Comparison of ENCODE assay signal across 14 cellular contexts in the genomic region with DNA sequence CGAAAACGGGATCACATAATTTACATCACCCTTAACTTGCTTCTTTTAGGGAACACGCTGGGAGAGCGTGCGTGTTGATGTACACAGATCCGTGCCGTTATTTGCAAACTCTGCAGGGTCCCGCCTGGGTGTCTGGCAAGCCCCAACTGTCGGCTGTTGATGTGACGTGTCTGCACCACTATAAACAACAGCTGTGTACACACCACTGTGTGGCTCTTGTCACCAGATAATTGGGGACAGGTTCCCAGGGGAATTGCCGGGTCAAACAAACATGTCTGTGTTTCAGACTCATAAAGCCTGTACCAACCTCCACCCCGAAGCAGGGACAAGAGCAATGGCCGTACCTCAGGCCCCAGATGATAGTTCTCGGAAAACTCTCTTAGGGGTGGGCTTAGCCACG.
DNase-seq lines count a peak whose midpoint lies in the region; ATAC-seq and TF ChIP-seq lines count a peak whose summit lies in the region.
"Had no signal": no experiment of that assay in that cellular context is flagged by ENCODE, and none has a peak within 500 bp of the region (broad histone marks: within the 10 kb centered on the region; RNA-seq: fewer than 3 reads in every experiment).

No MANE protein-coding gene starts in this region.

- TF ChIP-seq CTCF in HEK293 (tag by site-specific recombination; IDR thresholded peaks at IDR 0.05) (no peak), gastrocnemius medialis (IDR thresholded peaks at IDR 0.05 in 4 of 5, conservative IDR thresholded peaks at IDR 0.05 in 1 of 5) (no peak)

- POLR2A ChIA-PET in HEK293 (lab: Yijun Ruan, JAX): no interaction called here

- H3K36me3 ChIP-seq in HEK293 (ENCODE audit: control insufficient read depth in 2 of 2, insufficient read depth in 1 of 2, low read length in 2 of 2) (no peaks in the 10 kb centered on the region), gastrocnemius medialis (peaks cover 0 to 46% of the 10 kb centered on the region in 2 donors)
- H3K36me3 ChIP-seq: lower lobe of right lung, ovary had no signal

- intact Hi-C loops in gastrocnemius medialis (cut with DNase I; ENCODE audit: low total_unique reads): no loop called here

- H3K9me3 ChIP-seq in HEK293 (ENCODE audit: control insufficient read depth, insufficient read depth, low read depth, low read length): no peaks in the 10 kb centered on the region
- no peaks in the 10 kb centered on the region for H3K9me3 ChIP-seq in gastrocnemius medialis
- H3K9me3 ChIP-seq: lower lobe of right lung, ovary had no signal

- no peaks in the 10 kb centered on the region for H3K27me3 ChIP-seq in gastrocnemius medialis
- H3K27me3 ChIP-seq: ovary had no signal

- CTCF ChIA-PET in HEK293 (lab: Yijun Ruan, JAX): no interaction called here

- in situ Hi-C loops in gastrocnemius medialis (cut with MboI; ENCODE audit: low sequenced_read_pairs in 4 of 4): no loop called here

- TF ChIP-seq POLR2A in gastrocnemius medialis (IDR thresholded peaks at IDR 0.05): no peak

- H3K27ac ChIP-seq in HEK293 (ENCODE audit: extremely low read depth, low read depth, low read length) (no peak overlapping the region), gastrocnemius medialis (peak overlapping the region; percentile 10 to 82 (median 56))
- H3K27ac ChIP-seq: lower lobe of right lung, ovary had no signal

- H3K4me1 ChIP-seq in HEK293 (ENCODE audit: control insufficient read depth, insufficient read depth, low read length): 0 out of 2 replicates have a peak, but pooled peaks cover 2% of the 10 kb centered on the region
- H3K4me1 ChIP-seq in gastrocnemius medialis: peaks cover 0 to 6% of the 10 kb centered on the region in 2 donors
- H3K4me1 ChIP-seq: lower lobe of right lung had no signal

- DNase-seq in NCI-H2081 treated with DMSO at 0.1 percent for 48 hours (lab: John Stamatoyannopoulos, UW): peak; percentile 99
- DNase-seq in SHP77 treated with DMSO at 0.1 percent for 48 hours (lab: John Stamatoyannopoulos, UW): peak; percentile 83
- no peak for DNase-seq in gastrocnemius medialis
- DNase-seq in iPS-NIHi7 (ENCODE audit: extremely low spot score): no peak
- DNase-seq in activated naive CD4-positive, alpha-beta T cell (lab: John Stamatoyannopoulos, UW): no peak
- no peak for DNase-seq in T-helper 2 cell
- DNase-seq: activated CD4-positive, CD25-positive, alpha-beta regulatory T cell treated with anti-CD3 and anti-CD28 coated beads, Interleukin-2, amount 50 U/mL, for 72 hours; activated T-cell treated with anti-CD3 and anti-CD28 coated beads, Interleukin-2, amount 50 U/mL, for 24 hours; CD8-positive, alpha-beta memory T cell; hippocampal formation; lower lobe of right lung; ovary; stimulated activated naive CD8-positive, alpha-beta T cell treated with anti-CD3 and anti-CD28 coated beads, Interleukin-15, amount 100 ng/mL, for 72 hours had no signal

- peak in 1 of 2 donors; percentile 43 for ATAC-seq in gastrocnemius medialis
- ATAC-seq: lower lobe of right lung; stimulated activated naive CD8-positive, alpha-beta T cell treated with anti-CD3 and anti-CD28 coated beads, Interleukin-15, amount 100 ng/mL, for 72 hours had no signal

- H3K4me3 ChIP-seq in HEK293 (ENCODE audit: low read depth, low read length): no peak overlapping the region
- H3K4me3 ChIP-seq in gastrocnemius medialis: no peak overlapping the region
- H3K4me3 ChIP-seq: lower lobe of right lung, ovary had no signal

TF ChIP-seq in HEK293, 187 proteins besides CTCF, POLR2A, EP300 and RAD21 (continues in another document):
- TF ChIP-seq KLF7 (tag by site-specific recombination; IDR thresholded peaks at IDR 0.05; ENCODE audit: borderline replicate concordance) (peak; percentile 67; the same call in 1 of the 2 replicates), KLF17 (tag by site-specific recombination; IDR thresholded peaks at IDR 0.05) (peak; percentile 77; the same call in 1 of the 2 replicates), ZSCAN23 (tag by site-specific recombination; IDR thresholded peaks at IDR 0.05) (no peak), ZNF837 (tag by site-specific recombination; IDR thresholded peaks at IDR 0.05) (no peak), ZNF341 (tag by site-specific recombination; IDR thresholded peaks at IDR 0.05; ENCODE audit: low read depth) (peak; percentile 88), ZBTB48 (tag by site-specific recombination; IDR thresholded peaks at IDR 0.05) (peak; percentile 84), ZNF10 (tag by site-specific recombination; IDR thresholded peaks at IDR 0.05) (no peak), KLF1 (tag by site-specific recombination; IDR thresholded peaks at IDR 0.05) (peak; percentile 45), ZNF146 (tag by site-specific recombination; IDR thresholded peaks at IDR 0.05) (peak; percentile 52; the same call in 1 of the 2 replicates), SP7 (tag by site-specific recombination; IDR thresholded peaks at IDR 0.05) (peak; percentile 61), ZNF324 (tag by site-specific recombination; IDR thresholded peaks at IDR 0.05) (peak; percentile 59; the same call in 1 of the 2 replicates), YY1 (tag by site-specific recombination; IDR thresholded peaks at IDR 0.05) (peak; percentile 71), ZNF423 (tag by site-specific recombination; IDR thresholded peaks at IDR 0.05) (peak; percentile 80), ZNF561 (tag by site-specific recombination; IDR thresholded peaks at IDR 0.05; ENCODE audit: borderline replicate concordance) (peak; percentile 74)
- TF ChIP-seq, protein P1, sequence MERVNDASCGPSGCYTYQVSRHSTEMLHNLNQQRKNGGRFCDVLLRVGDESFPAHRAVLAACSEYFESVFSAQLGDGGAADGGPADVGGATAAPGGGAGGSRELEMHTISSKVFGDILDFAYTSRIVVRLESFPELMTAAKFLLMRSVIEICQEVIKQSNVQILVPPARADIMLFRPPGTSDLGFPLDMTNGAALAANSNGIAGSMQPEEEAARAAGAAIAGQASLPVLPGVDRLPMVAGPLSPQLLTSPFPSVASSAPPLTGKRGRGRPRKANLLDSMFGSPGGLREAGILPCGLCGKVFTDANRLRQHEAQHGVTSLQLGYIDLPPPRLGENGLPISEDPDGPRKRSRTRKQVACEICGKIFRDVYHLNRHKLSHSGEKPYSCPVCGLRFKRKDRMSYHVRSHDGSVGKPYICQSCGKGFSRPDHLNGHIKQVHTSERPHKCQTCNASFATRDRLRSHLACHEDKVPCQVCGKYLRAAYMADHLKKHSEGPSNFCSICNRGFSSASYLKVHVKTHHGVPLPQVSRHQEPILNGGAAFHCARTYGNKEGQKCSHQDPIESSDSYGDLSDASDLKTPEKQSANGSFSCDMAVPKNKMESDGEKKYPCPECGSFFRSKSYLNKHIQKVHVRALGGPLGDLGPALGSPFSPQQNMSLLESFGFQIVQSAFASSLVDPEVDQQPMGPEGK (tag by site-specific recombination; IDR thresholded peaks at IDR 0.05): peak; percentile 47; the same call in 1 of the 2 replicates
- TF ChIP-seq, protein P2, sequence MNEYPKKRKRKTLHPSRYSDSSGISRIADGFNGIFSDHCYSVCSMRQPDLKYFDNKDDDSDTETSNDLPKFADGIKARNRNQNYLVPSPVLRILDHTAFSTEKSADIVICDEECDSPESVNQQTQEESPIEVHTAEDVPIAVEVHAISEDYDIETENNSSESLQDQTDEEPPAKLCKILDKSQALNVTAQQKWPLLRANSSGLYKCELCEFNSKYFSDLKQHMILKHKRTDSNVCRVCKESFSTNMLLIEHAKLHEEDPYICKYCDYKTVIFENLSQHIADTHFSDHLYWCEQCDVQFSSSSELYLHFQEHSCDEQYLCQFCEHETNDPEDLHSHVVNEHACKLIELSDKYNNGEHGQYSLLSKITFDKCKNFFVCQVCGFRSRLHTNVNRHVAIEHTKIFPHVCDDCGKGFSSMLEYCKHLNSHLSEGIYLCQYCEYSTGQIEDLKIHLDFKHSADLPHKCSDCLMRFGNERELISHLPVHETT (tag by site-specific recombination; IDR thresholded peaks at IDR 0.05): 0 out of 2 replicates have a peak, but pooled peaks have one; percentile 33
- TF ChIP-seq, protein P3, sequence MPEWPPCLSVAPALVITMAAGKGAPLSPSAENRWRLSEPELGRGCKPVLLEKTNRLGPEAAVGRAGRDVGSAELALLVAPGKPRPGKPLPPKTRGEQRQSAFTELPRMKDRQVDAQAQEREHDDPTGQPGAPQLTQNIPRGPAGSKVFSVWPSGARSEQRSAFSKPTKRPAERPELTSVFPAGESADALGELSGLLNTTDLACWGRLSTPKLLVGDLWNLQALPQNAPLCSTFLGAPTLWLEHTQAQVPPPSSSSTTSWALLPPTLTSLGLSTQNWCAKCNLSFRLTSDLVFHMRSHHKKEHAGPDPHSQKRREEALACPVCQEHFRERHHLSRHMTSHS (tag by site-specific recombination; IDR thresholded peaks at IDR 0.05): peak; percentile 92
- TF ChIP-seq, protein P4, sequence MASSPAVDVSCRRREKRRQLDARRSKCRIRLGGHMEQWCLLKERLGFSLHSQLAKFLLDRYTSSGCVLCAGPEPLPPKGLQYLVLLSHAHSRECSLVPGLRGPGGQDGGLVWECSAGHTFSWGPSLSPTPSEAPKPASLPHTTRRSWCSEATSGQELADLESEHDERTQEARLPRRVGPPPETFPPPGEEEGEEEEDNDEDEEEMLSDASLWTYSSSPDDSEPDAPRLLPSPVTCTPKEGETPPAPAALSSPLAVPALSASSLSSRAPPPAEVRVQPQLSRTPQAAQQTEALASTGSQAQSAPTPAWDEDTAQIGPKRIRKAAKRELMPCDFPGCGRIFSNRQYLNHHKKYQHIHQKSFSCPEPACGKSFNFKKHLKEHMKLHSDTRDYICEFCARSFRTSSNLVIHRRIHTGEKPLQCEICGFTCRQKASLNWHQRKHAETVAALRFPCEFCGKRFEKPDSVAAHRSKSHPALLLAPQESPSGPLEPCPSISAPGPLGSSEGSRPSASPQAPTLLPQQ (tag by site-specific recombination; IDR thresholded peaks at IDR 0.05): peak; percentile 58

Comparison
In these comparisons a context has a peak if more than half of its experiments do, and no peak if none do; other contexts are left out.
1. DNase-seq: peak in NCI-H2081 treated with DMSO at 0.1 percent for 48 hours (single experiment) and SHP77 treated with DMSO at 0.1 percent for 48 hours (single experiment); none in gastrocnemius medialis (0 of 2), iPS-NIHi7 (single experiment), activated naive CD4-positive, alpha-beta T cell (0 of 4) and T-helper 2 cell (0 of 5).